ENCODE assay signal across 21 cellular contexts in genomic region chr5:42826757-42827156, GRCh38.
"Had no signal": no experiment of that assay in that cellular context is flagged by ENCODE, and none has a peak within 500 bp of the region (broad histone marks: within the 10 kb centered on the region; RNA-seq: fewer than 3 reads in every experiment).

No MANE protein-coding gene starts in this region.

- H3K27me3 ChIP-seq: colonic mucosa, esophagus squamous epithelium, gastrocnemius medialis, left lung had no signal

- H3K4me3 ChIP-seq: colonic mucosa, esophagus squamous epithelium, gastrocnemius medialis, left lung, lower lobe of right lung, mucosa of descending colon had no signal

- H3K36me3 ChIP-seq: colonic mucosa, esophagus squamous epithelium, gastrocnemius medialis, left lung, lower lobe of right lung had no signal

- DNase-seq: cerebellar nuclear complex; colonic mucosa; cortex of kidney; effector CD8-positive, alpha-beta T cell; effector memory CD8-positive, alpha-beta T cell; endodermal cell; erythroblast; esophagus squamous epithelium; foreskin fibroblast; foreskin melanocyte; gastrocnemius medialis; glutamatergic neuron; head of caudate nucleus; hippocampal formation; left cardiac atrium; left lung; lower lobe of right lung; mesenchymal stem cell; mucosa of descending colon had no signal

- ATAC-seq: effector memory CD8-positive, alpha-beta T cell; esophagus mucosa; gastrocnemius medialis; left cardiac atrium; mucosa of descending colon had no signal

- H3K27ac ChIP-seq: colonic mucosa, epithelial cell of prostate, esophagus squamous epithelium, gastrocnemius medialis, left lung, lower lobe of right lung had no signal

- H3K4me1 ChIP-seq: colonic mucosa, left lung had no signal

- H3K9me3 ChIP-seq: colonic mucosa, esophagus squamous epithelium, gastrocnemius medialis, left lung, lower lobe of right lung, mucosa of descending colon had no signal
